20 cellular contexts compared by ENCODE assay signal in genomic region chr22:33341611-33342010, GRCh38.
DNase-seq lines count a peak whose midpoint lies in the region; ATAC-seq, FAIRE-seq and TF ChIP-seq lines count a peak whose summit lies in the region.
"Had no signal": no experiment of that assay in that cellular context is flagged by ENCODE, and none has a peak within 500 bp of the region (broad histone marks: within the 10 kb centered on the region; RNA-seq: fewer than 3 reads in every experiment).

No MANE protein-coding gene starts in this region.

- H3K4me3 ChIP-seq in bronchial epithelial cell (ENCODE audit: low read depth, low read length) (no peak overlapping the region), lower lobe of right lung (no peak overlapping the region), neural progenitor cell (no peak overlapping the region)
- no peak overlapping the region for H3K4me3 ChIP-seq in naive thymus-derived CD4-positive, alpha-beta T cell (ENCODE audit: low read length)
- H3K4me3 ChIP-seq: GM23248 had no signal

- H3K9me3 ChIP-seq in lower lobe of right lung (no peaks in the 10 kb centered on the region), neural progenitor cell (ENCODE audit: low read depth) (no peaks in the 10 kb centered on the region)
- no peaks in the 10 kb centered on the region for H3K9me3 ChIP-seq in naive thymus-derived CD4-positive, alpha-beta T cell (ENCODE audit: control insufficient read depth in 2 of 3, low read length in 3 of 3)

- no peak overlapping the region for H3K9ac ChIP-seq in neural progenitor cell
- H3K9ac ChIP-seq: GM23248 had no signal

- no peak overlapping the region for H3K27ac ChIP-seq in lower lobe of right lung
- no peak overlapping the region for H3K27ac ChIP-seq in neural progenitor cell
- H3K27ac ChIP-seq in naive thymus-derived CD4-positive, alpha-beta T cell (ENCODE audit: low read depth, low read length) = no peak overlapping the region
- H3K27ac ChIP-seq: GM23248 had no signal

- H3K36me3 Mint-ChIP-seq in neural progenitor cell = peaks cover 21% of the 10 kb centered on the region
- no peaks in the 10 kb centered on the region for H3K36me3 Mint-ChIP-seq in naive thymus-derived CD4-positive, alpha-beta T cell
- H3K36me3 Mint-ChIP-seq: CD4-positive, alpha-beta memory T cell had no signal

- no peaks in the 10 kb centered on the region for H3K4me1 Mint-ChIP-seq in neural progenitor cell
- H3K4me1 Mint-ChIP-seq in naive thymus-derived CD4-positive, alpha-beta T cell = no peaks in the 10 kb centered on the region
- H3K4me1 Mint-ChIP-seq: CD4-positive, alpha-beta memory T cell had no signal

- no peaks in the 10 kb centered on the region for H3F3A ChIP-seq in neural progenitor cell (ENCODE audit: low read depth)

- no peaks in the 10 kb centered on the region for H3K79me2 ChIP-seq in neural progenitor cell (ENCODE audit: low read depth)

- CTCF ChIA-PET in naive thymus-derived CD4-positive, alpha-beta T cell (lab: Charles Lee) = no interaction called here

- H3K27me3 ChIP-seq in bronchial epithelial cell (ENCODE audit: control insufficient read depth, insufficient read depth, low read length) = no peaks in the 10 kb centered on the region
- no peaks in the 10 kb centered on the region for H3K27me3 ChIP-seq in lower lobe of right lung (ENCODE audit: low read depth)
- no peaks in the 10 kb centered on the region for H3K27me3 ChIP-seq in neural progenitor cell
- no peaks in the 10 kb centered on the region for H3K27me3 ChIP-seq in naive thymus-derived CD4-positive, alpha-beta T cell (ENCODE audit: control insufficient read depth in 2 of 2, insufficient read depth in 2 of 2, low read length in 2 of 2)

- no peaks in the 10 kb centered on the region for H3K27me3 Mint-ChIP-seq in neural progenitor cell (ENCODE audit: insufficient read depth, low read depth)
- peaks cover 0 to 5% (median 0%) of the 10 kb centered on the region in 5 donors for H3K27me3 Mint-ChIP-seq in naive thymus-derived CD4-positive, alpha-beta T cell
- H3K27me3 Mint-ChIP-seq: CD4-positive, alpha-beta memory T cell had no signal

- H3K9me3 Mint-ChIP-seq in neural progenitor cell = no peaks in the 10 kb centered on the region
- peaks cover 0 to 6% (median 1%) of the 10 kb centered on the region in 11 donors for H3K9me3 Mint-ChIP-seq in naive thymus-derived CD4-positive, alpha-beta T cell

- no peaks in the 10 kb centered on the region for H3K4me1 ChIP-seq in lower lobe of right lung
- H3K4me1 ChIP-seq in neural progenitor cell = no peaks in the 10 kb centered on the region
- no peaks in the 10 kb centered on the region for H3K4me1 ChIP-seq in naive thymus-derived CD4-positive, alpha-beta T cell (ENCODE audit: control insufficient read depth in 2 of 2, insufficient read depth in 2 of 2, low read length in 2 of 2)

- no peak overlapping the region for H2AFZ ChIP-seq in neural progenitor cell (replicated peaks)
- H2AFZ ChIP-seq: GM23248 had no signal

- ATAC-seq in lower lobe of right lung = peak; percentile 69 to 80
- no peak for ATAC-seq in naive thymus-derived CD4-positive, alpha-beta T cell
- no peak for ATAC-seq in GM18858 (IDR thresholded peaks at IDR 0.05; ENCODE audit: unreplicated experiment)
- ATAC-seq: HCT116 had no signal

- H3K27ac Mint-ChIP-seq in neural progenitor cell = peak overlapping the region; percentile 46
- no peak overlapping the region for H3K27ac Mint-ChIP-seq in naive thymus-derived CD4-positive, alpha-beta T cell
- H3K27ac Mint-ChIP-seq: CD4-positive, alpha-beta memory T cell had no signal

- FAIRE-seq in bronchial epithelial cell (lab: Jason Lieb, UNC) = peak; percentile 28
- FAIRE-seq: GM12891, GM18507, GM19239, H1 had no signal

- H3K36me3 ChIP-seq in bronchial epithelial cell (ENCODE audit: control insufficient read depth, insufficient read depth, low read length) = no peaks in the 10 kb centered on the region
- no peaks in the 10 kb centered on the region for H3K36me3 ChIP-seq in lower lobe of right lung
- H3K36me3 ChIP-seq in neural progenitor cell = no peaks in the 10 kb centered on the region
- H3K36me3 ChIP-seq in naive thymus-derived CD4-positive, alpha-beta T cell (ENCODE audit: control insufficient read depth in 2 of 3, insufficient read depth in 3 of 3, low read length in 3 of 3) = no peaks in the 10 kb centered on the region

- POLR2A ChIA-PET in naive thymus-derived CD4-positive, alpha-beta T cell (lab: Charles Lee) = no interaction called here

- no peak overlapping the region for H3K4me3 Mint-ChIP-seq in neural progenitor cell
- H3K4me3 Mint-ChIP-seq in naive thymus-derived CD4-positive, alpha-beta T cell = no peak overlapping the region
- H3K4me3 Mint-ChIP-seq: CD4-positive, alpha-beta memory T cell had no signal

- DNase-seq in bronchial epithelial cell (ENCODE audit: low read depth) (no peak), lower lobe of right lung (no peak), neural progenitor cell (ENCODE audit: low spot score) (no peak), erythroblast (lab: John Stamatoyannopoulos, UW) (no peak)
- no peak for DNase-seq in naive thymus-derived CD4-positive, alpha-beta T cell
- DNase-seq: C1 segment of cervical spinal cord; Calu3; CD4-positive, alpha-beta memory T cell; COR-L47; DMS53; DMS79 treated with DMSO at 0.1 percent for 48 hours; GF-D8; GM23248; H7 had no signal

- intact Hi-C loops in lower lobe of right lung (cut with DNase I) = no loop called here
- intact Hi-C loops in naive thymus-derived CD4-positive, alpha-beta T cell (cut with micrococcal nuclease) = no loop called here

- no peak for TF ChIP-seq POLR2A in erythroblast (IDR thresholded peaks at IDR 0.05; ENCODE audit: low read length)

- TF ChIP-seq CTCF in bronchial epithelial cell (IDR thresholded peaks at IDR 0.05; ENCODE audit: insufficient read depth, low read length, severe bottlenecking) (no peak), lower lobe of right lung (IDR thresholded peaks at IDR 0.05) (no peak), neural progenitor cell (IDR thresholded peaks at IDR 0.05) (no peak)

- no peaks in the 10 kb centered on the region for H4K20me1 ChIP-seq in neural progenitor cell (ENCODE audit: low read depth)

- no peak overlapping the region for H3K4me2 ChIP-seq in neural progenitor cell

Comparison
In these comparisons a context has a peak if more than half of its experiments do, and no peak if none do; other contexts are left out.
1. ATAC-seq: peak in lower lobe of right lung (2 of 2); none in naive thymus-derived CD4-positive, alpha-beta T cell (single experiment) and GM18858 (single experiment).